In the genomic region with DNA sequence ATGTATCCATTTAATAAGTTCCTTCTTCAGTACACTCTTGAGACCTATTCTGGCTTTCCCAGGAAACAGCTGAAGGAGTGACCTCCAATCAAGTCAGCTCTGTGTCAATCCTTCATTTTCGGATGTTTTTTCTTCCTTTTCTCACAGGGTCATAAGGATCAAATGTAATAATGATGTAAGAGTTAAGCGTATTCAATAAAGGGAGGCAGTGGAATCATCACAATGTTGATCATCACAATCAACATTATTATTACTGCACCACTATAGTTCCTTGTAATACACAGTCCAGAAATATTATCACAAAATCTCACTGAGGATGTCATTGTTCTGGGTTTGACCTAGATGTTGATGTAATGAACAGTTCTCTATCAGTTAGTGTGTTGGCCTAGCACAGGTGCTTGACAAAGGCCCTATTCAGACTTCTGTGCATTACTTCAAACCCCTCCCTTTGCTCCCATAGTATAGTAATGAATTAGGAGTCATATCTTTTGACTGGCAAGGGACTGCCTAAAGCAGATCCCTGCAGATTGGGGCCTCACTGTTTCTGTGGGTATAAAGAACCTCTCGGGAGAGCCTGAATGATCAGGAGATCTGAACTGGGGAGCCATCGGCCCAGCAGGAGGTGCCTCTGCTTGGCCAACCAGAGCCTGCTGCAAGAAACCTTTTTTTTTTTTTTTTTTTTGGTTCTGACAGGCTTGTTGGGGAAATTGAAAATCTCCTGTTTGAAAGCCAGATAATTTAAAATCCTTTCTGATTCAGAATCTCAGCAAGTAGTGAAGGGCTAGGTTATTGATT, we compare ENCODE assay signal across 18 cellular contexts.
DNase-seq lines count a peak whose midpoint lies in the region; ATAC-seq and TF ChIP-seq lines count a peak whose summit lies in the region.
"Had no signal": no experiment of that assay in that cellular context is flagged by ENCODE, and none has a peak within 500 bp of the region (broad histone marks: within the 10 kb centered on the region; RNA-seq: fewer than 3 reads in every experiment).

No MANE protein-coding gene starts in this region.

- no peak for TF ChIP-seq CTCF in gastrocnemius medialis (IDR thresholded peaks at IDR 0.05 in 4 of 5, conservative IDR thresholded peaks at IDR 0.05 in 1 of 5)

- no peak overlapping the region for H3K4me3 ChIP-seq in gastrocnemius medialis
- H3K4me3 ChIP-seq: cardiac muscle cell, prostate gland, tibial nerve had no signal

- intact Hi-C loops in gastrocnemius medialis (cut with DNase I; ENCODE audit: low total_unique reads): no loop called here

- TF ChIP-seq POLR2A in gastrocnemius medialis (IDR thresholded peaks at IDR 0.05): no peak

- DNase-seq in G401 (ENCODE audit: low spot score) (peak; percentile 34), SW480 (ENCODE audit: low spot score) (peak; percentile 41), foreskin melanocyte (peak; percentile 17), gastrocnemius medialis (no peak), NOMO-1 treated with dmso at 0.1 percent for 144 hours (lab: John Stamatoyannopoulos, UW; ENCODE audit: unreplicated experiment) (no peak), ureter (ENCODE audit: low spot score) (no peak)
- DNase-seq: activated CD4-positive, alpha-beta T cell treated with anti-CD3 and anti-CD28 coated beads for 48 hours; COR-L47; GF-D8; NCI-H2081 treated with DMSO at 0.1 percent for 48 hours; NK-92 treated with Interleukin-12 subunit alpha and Interleukin-12 subunit beta, amount 100 ng/mL, for 24 hours; SHP77; T-helper 9 cell had no signal

- H3K27me3 ChIP-seq in gastrocnemius medialis: no peaks in the 10 kb centered on the region
- H3K27me3 ChIP-seq: cardiac muscle cell, tibial nerve had no signal

- H3K27ac ChIP-seq in gastrocnemius medialis: peak overlapping the region; percentile 8 to 59 (median 44)
- H3K27ac ChIP-seq: cardiac muscle cell had no signal

- in situ Hi-C loops in G401 (cut with HindIII; ENCODE audit: low sequenced_read_pairs) (no loop called here), gastrocnemius medialis (cut with MboI; ENCODE audit: low sequenced_read_pairs in 4 of 4) (no loop called here)

- no peaks in the 10 kb centered on the region for H3K9me3 ChIP-seq in gastrocnemius medialis
- H3K9me3 ChIP-seq: prostate gland, tibial nerve had no signal

- peaks cover 60 to 62% of the 10 kb centered on the region in 2 donors for H3K4me1 ChIP-seq in gastrocnemius medialis

- ATAC-seq in gastrocnemius medialis (no peak), GM21825 (IDR thresholded peaks at IDR 0.05; ENCODE audit: unreplicated experiment) (no peak), HG03432 (IDR thresholded peaks at IDR 0.05; ENCODE audit: unreplicated experiment) (no peak)

- H3K36me3 ChIP-seq in gastrocnemius medialis: no peaks in the 10 kb centered on the region
- H3K36me3 ChIP-seq: cardiac muscle cell, prostate gland, tibial nerve had no signal

Comparison
In these comparisons a context has a peak if more than half of its experiments do, and no peak if none do; other contexts are left out.
1. DNase-seq: peak in G401 (single experiment), SW480 (single experiment) and foreskin melanocyte (single experiment); none in gastrocnemius medialis (0 of 2), NOMO-1 treated with dmso at 0.1 percent for 144 hours (single experiment) and ureter (single experiment).